ENCODE assay signal across 19 cellular contexts in genomic region chr2:158131919-158132566, GRCh38. TPM values are rescaled to one million over a fixed set of nuclear protein-coding genes. Genes with fewer than 3 reads are reported as not detected.
DNase-seq lines count a peak whose midpoint lies in the region; ATAC-seq and TF ChIP-seq lines count a peak whose summit lies in the region.
"Had no signal": no experiment of that assay in that cellular context is flagged by ENCODE, and none has a peak within 500 bp of the region (broad histone marks: within the 10 kb centered on the region; RNA-seq: fewer than 3 reads in every experiment).

No MANE protein-coding gene starts in this region.

- peak; percentile 66 to 85 (median 77) for ATAC-seq in right lobe of liver
- no peak for ATAC-seq in GM18867 (IDR thresholded peaks at IDR 0.05; ENCODE audit: unreplicated experiment)
- no peak for ATAC-seq in GM21619 (IDR thresholded peaks at IDR 0.05; ENCODE audit: unreplicated experiment)
- ATAC-seq: natural killer cell treated with Interleukin-12 subunit alpha and Interleukin-12 subunit beta and Interleukin-15 and Interleukin-18, amount 100 ng/mL, for 72 hours had no signal

- H3K4me3 ChIP-seq in colonic mucosa, result no peak overlapping the region
- no peak overlapping the region for H3K4me3 ChIP-seq in right lobe of liver
- no peak overlapping the region for H3K4me3 ChIP-seq in transverse colon
- H3K4me3 ChIP-seq: esophagus squamous epithelium, spleen had no signal

- intact Hi-C loops in colonic mucosa (cut with DNase I), result no loop called here
- intact Hi-C loops in right lobe of liver (cut with DNase I), result no loop called here
- intact Hi-C loops in transverse colon (cut with DNase I; ENCODE audit: low total_unique reads), result no loop called here

- DNase-seq in HK-2 (ENCODE audit: unreplicated experiment) (peak; percentile 45), colonic mucosa (no peak), right lobe of liver (peak; percentile 33 to 90 (median 66)), transverse colon (no peak), KG1 (lab: John Stamatoyannopoulos, UW) (no peak)
- DNase-seq: activated CD8-positive, alpha-beta memory T cell treated with anti-CD3 and anti-CD28 coated beads, Interleukin-2, amount 50 U/mL, for 48 hours; central memory CD4-positive, alpha-beta T cell; effector CD4-positive, alpha-beta T cell; esophagus squamous epithelium; NCI-H1105 treated with DMSO at 0.1 percent for 48 hours; NCI-H526; Right ventricle myocardium superior; spleen; substantia nigra had no signal

- peak overlapping the region in 1 of 2 donors; percentile 53 for H3K9ac ChIP-seq in colonic mucosa (ENCODE audit: low read depth in 2 of 2, low read length in 2 of 2)

- TF ChIP-seq CTCF in colonic mucosa (IDR thresholded peaks at IDR 0.05), result no peak
- TF ChIP-seq CTCF in right lobe of liver (IDR thresholded peaks at IDR 0.05), result no peak
- TF ChIP-seq CTCF in transverse colon (IDR thresholded peaks at IDR 0.05), result no peak

- H3K27me3 ChIP-seq in colonic mucosa (no peaks in the 10 kb centered on the region), right lobe of liver (no peaks in the 10 kb centered on the region), transverse colon (no peaks in the 10 kb centered on the region)
- H3K27me3 ChIP-seq: esophagus squamous epithelium, spleen had no signal

- no peaks in the 10 kb centered on the region for H3K36me3 ChIP-seq in colonic mucosa
- no peaks in the 10 kb centered on the region for H3K36me3 ChIP-seq in right lobe of liver
- H3K36me3 ChIP-seq in transverse colon, result no peaks in the 10 kb centered on the region
- H3K36me3 ChIP-seq: esophagus squamous epithelium, spleen had no signal

- TF ChIP-seq EP300 in transverse colon (IDR thresholded peaks at IDR 0.05; ENCODE audit: low read depth), result no peak

- H3K27ac ChIP-seq in colonic mucosa (peak overlapping the region; percentile 73), right lobe of liver (peak overlapping the region; percentile 75 to 97 (median 95)), transverse colon (peak overlapping the region; percentile 74 to 82 (median 78))
- H3K27ac ChIP-seq: esophagus squamous epithelium, spleen had no signal

- WGBS in right lobe of liver (ENCODE audit: insufficient coverage, low coverage, low lambda C conversion rate, missing lambda C conversion rate), result 33% methylated on average over 7 of the region's 7 CpGs
- WGBS in transverse colon (ENCODE audit: low coverage in 1 of 2), 2 donors, result 56 to 67% methylated on average over 3 to 7 of the region's 7 CpGs

- H3K9me3 ChIP-seq in colonic mucosa, result no peaks in the 10 kb centered on the region
- no peaks in the 10 kb centered on the region for H3K9me3 ChIP-seq in right lobe of liver
- no peaks in the 10 kb centered on the region for H3K9me3 ChIP-seq in transverse colon
- H3K9me3 ChIP-seq: esophagus squamous epithelium, spleen had no signal

- no peaks in the 10 kb centered on the region for H3K4me1 ChIP-seq in colonic mucosa
- H3K4me1 ChIP-seq in right lobe of liver, result peaks cover 0 to 70% (median 24%) of the 10 kb centered on the region in 4 donors
- H3K4me1 ChIP-seq in transverse colon, result peaks cover 7 to 58% (median 22%) of the 10 kb centered on the region in 4 donors
- H3K4me1 ChIP-seq: esophagus squamous epithelium, spleen had no signal

- in situ Hi-C loops in transverse colon (cut with MboI; ENCODE audit: low pct_ligation_motif_present in 1 of 4, low pct_unique_long_range_greater_than_20kb in 1 of 4, low sequenced_read_pairs in 3 of 4), result no loop called here

- TF ChIP-seq POLR2A in right lobe of liver (IDR thresholded peaks at IDR 0.05) (peak; percentile 41), transverse colon (IDR thresholded peaks at IDR 0.05) (no peak)

RNA-seq across cellular contexts. Expression of gene UPP2, which starts 30.4 kb away (rescaled TPM):
- not detected for total RNA-seq in colonic mucosa
- total RNA-seq in right lobe of liver, result 10 to 100 TPM in 2 of 6 experiments, 1 to 10 TPM in 2, under 1 TPM in 2; 0.53 to 36.4 (median 1.7) TPM
- not detected for total RNA-seq in transverse colon
- total RNA-seq: esophagus squamous epithelium; glomerular endothelial cell; natural killer cell treated with Interleukin-12 subunit alpha and Interleukin-12 subunit beta and Interleukin-15 and Interleukin-18, amount 100 ng/mL, for 72 hours; posterior vena cava; Right ventricle myocardium superior; spleen had no signal

Comparison
In these comparisons a context has a peak if more than half of its experiments do, and no peak if none do; other contexts are left out.
1. DNase-seq: peak in HK-2 (single experiment) and right lobe of liver (3 of 3); none in colonic mucosa (single experiment), transverse colon (single experiment) and KG1 (single experiment).
2. ATAC-seq: peak in right lobe of liver (4 of 4); none in GM18867 (single experiment) and GM21619 (single experiment).
3. Peak in every context shown above with its lines, with median percentiles within 50 percentile points of each other: H3K27ac ChIP-seq.